10 cellular contexts compared by ENCODE assay signal in the genomic region with DNA sequence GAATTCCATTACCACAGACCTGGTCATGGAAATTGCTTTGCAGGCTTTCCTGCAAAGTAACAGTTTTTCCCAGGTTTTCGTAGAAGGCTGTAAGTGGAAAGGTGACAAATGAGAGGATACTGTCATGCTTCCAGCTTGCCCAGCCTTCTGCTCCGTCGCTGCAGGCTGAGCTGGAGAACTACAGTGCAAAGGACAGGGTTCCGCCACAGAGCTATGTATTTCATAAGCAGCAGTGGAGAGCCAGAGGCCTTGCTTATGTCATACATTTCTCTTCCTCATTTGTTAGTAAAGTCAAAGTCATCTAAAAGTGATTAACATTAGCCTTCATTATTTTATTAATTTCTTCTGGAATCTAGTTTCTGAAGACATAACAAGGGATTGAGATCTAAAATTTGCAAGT.
DNase-seq lines count a peak whose midpoint lies in the region; ATAC-seq and TF ChIP-seq lines count a peak whose summit lies in the region.
"Had no signal": no experiment of that assay in that cellular context is flagged by ENCODE, and none has a peak within 500 bp of the region (broad histone marks: within the 10 kb centered on the region; RNA-seq: fewer than 3 reads in every experiment).

No MANE protein-coding gene starts in this region.

- peak; percentile 1 to 5 for DNase-seq in Kasumi-1 (lab: John Stamatoyannopoulos, UW)
- DNase-seq in RWPE1 (ENCODE audit: low spot score) = no peak
- no peak for DNase-seq in heart right ventricle
- no peak for DNase-seq in psoas muscle
- no peak for DNase-seq in T-helper 1 cell
- no peak for DNase-seq in NCI-H226
- DNase-seq: activated B cell treated with CpG ODN at 0.5 μM for 24 hours; naive thymus-derived CD8-positive, alpha-beta T cell had no signal

- peak overlapping the region; percentile 31; the same call in 1 of the 2 replicates for H3K27ac ChIP-seq in RWPE1
- peak overlapping the region in 8 of 10 donors; percentile 7 to 68 (median 49) for H3K27ac ChIP-seq in heart right ventricle
- peak overlapping the region; percentile 47 for H3K27ac ChIP-seq in psoas muscle

- peak in 4 of 8 donors; percentile 35 to 65 (median 50) for ATAC-seq in heart right ventricle
- peak in 3 of 4 donors; percentile 44 to 56 (median 48) for ATAC-seq in psoas muscle
- no peak for ATAC-seq in HG02798 (IDR thresholded peaks at IDR 0.05; ENCODE audit: poor library complexity, unreplicated experiment)
- ATAC-seq in GM18498 (IDR thresholded peaks at IDR 0.05; ENCODE audit: unreplicated experiment) = no peak
- ATAC-seq: naive thymus-derived CD8-positive, alpha-beta T cell had no signal

- WGBS in heart right ventricle, 2 donors = 69 to 73% methylated on average over 4 of the region's 4 CpGs
- WGBS in psoas muscle, 3 donors = 64 to 85% (median 65%) methylated on average over 4 of the region's 4 CpGs

- H3K36me3 ChIP-seq in heart right ventricle (peaks cover 0 to 47% (median 0%) of the 10 kb centered on the region in 9 donors), psoas muscle (ENCODE audit: insufficient read depth in 1 of 2, low read depth in 1 of 2) (peaks cover 0 to 11% of the 10 kb centered on the region in 2 donors)

- no peak overlapping the region for H3K4me3 ChIP-seq in heart right ventricle
- H3K4me3 ChIP-seq in psoas muscle = no peak overlapping the region

- intact Hi-C loops in heart right ventricle (cut with DNase I) (no loop called here), psoas muscle (cut with DNase I) (no loop called here)

- CTCF ChIA-PET in RWPE1 (lab: Yijun Ruan, JAX) = interaction anchor here (1.8 kb wide), 1 partner anchor 19 kb away, joined by 5 read pairs; no protein-coding TSS in a partner anchor

- TF ChIP-seq CTCF in RWPE1 (conservative IDR thresholded peaks at IDR 0.05; ENCODE audit: low read depth) = no peak
- no peak for TF ChIP-seq CTCF in heart right ventricle (IDR thresholded peaks at IDR 0.05)
- no peak for TF ChIP-seq CTCF in psoas muscle (IDR thresholded peaks at IDR 0.05)

- no peaks in the 10 kb centered on the region for H3K27me3 ChIP-seq in heart right ventricle
- no peaks in the 10 kb centered on the region for H3K27me3 ChIP-seq in psoas muscle (ENCODE audit: insufficient read depth in 3 of 3, low read length in 2 of 3)

- POLR2A ChIA-PET in RWPE1 (lab: Yijun Ruan, JAX; ENCODE audit: low non-redundant PET) = interaction anchor here (0.9 kb wide), 1 partner anchor 28 kb away, joined by 3 read pairs; no protein-coding TSS in a partner anchor

- H3K9me3 ChIP-seq in heart right ventricle (no peaks in the 10 kb centered on the region), psoas muscle (no peaks in the 10 kb centered on the region)

- H3K4me1 ChIP-seq in heart right ventricle (peaks cover 17 to 98% (median 93%) of the 10 kb centered on the region in 9 donors), psoas muscle (peaks cover 61% of the 10 kb centered on the region)

Comparison
In these comparisons a context has a peak if more than half of its experiments do, and no peak if none do; other contexts are left out.
1. DNase-seq: peak in Kasumi-1 (2 of 2); none in RWPE1 (single experiment), heart right ventricle (0 of 2), psoas muscle (0 of 2), T-helper 1 cell (0 of 5) and NCI-H226 (single experiment).
2. ATAC-seq: peak in psoas muscle (3 of 4); none in HG02798 (single experiment) and GM18498 (single experiment).
3. Peak in every context shown above with its lines, with median percentiles within 50 percentile points of each other: H3K27ac ChIP-seq.